ENCODE assay signal across 1 cellular context in genomic region chr13:20580257-20580656, GRCh38.
TF ChIP-seq lines count a peak whose summit lies in the region.

No MANE protein-coding gene starts in this region.

TF ChIP-seq in HepG2, 621 proteins besides CTCF, POLR2A, EP300 and RAD21:
- TF ChIP-seq TMF1 (CRISPR knock-in tag; IDR thresholded peaks at IDR 0.05; ENCODE audit: low read depth), result no peak
- TF ChIP-seq REXO4 (CRISPR knock-in tag; IDR thresholded peaks at IDR 0.05; ENCODE audit: borderline replicate concordance), result no peak
- TF ChIP-seq CEBPG (CRISPR knock-in tag; IDR thresholded peaks at IDR 0.05), result peak; percentile 51; the same call in 1 of the 2 replicates
- TF ChIP-seq CEBPB (IDR thresholded peaks at IDR 0.05; ENCODE audit: borderline replicate concordance, low read depth, low read length), result peak; percentile 84
- no peak for TF ChIP-seq USF2 (IDR thresholded peaks at IDR 0.05; ENCODE audit: low read depth, low read length)
- TF ChIP-seq USF2 (CRISPR knock-in tag; IDR thresholded peaks at IDR 0.05; ENCODE audit: borderline replicate concordance), result no peak
- no peak for TF ChIP-seq ZNF3 (CRISPR knock-in tag; IDR thresholded peaks at IDR 0.05)
